In the genomic region with DNA sequence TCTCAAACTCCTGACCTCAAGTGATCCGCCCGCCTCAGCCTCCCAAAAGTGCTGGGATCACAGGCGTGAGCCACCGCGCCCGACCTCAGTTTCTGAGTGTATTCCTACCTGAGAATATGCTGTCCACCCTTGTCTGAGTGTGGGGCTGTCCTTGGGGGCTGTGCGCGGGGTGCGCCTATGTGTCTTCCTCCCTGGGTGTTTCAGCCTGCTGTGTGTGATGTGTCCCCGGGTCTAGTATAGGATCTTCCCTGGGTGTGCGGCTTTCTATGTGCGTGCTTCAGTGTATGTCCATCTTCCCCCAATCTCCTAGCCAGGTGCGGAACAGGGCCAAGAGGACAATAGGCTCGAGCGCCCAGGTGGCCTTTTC, we compare ENCODE assay signal across 9 cellular contexts. TPM values are rescaled to one million over a fixed set of nuclear protein-coding genes. Genes with fewer than 3 reads are reported as not detected.
DNase-seq lines count a peak whose midpoint lies in the region; ATAC-seq and TF ChIP-seq lines count a peak whose summit lies in the region.
"Had no signal": no experiment of that assay in that cellular context is flagged by ENCODE, and none has a peak within 500 bp of the region (broad histone marks: within the 10 kb centered on the region; RNA-seq: fewer than 3 reads in every experiment).

No MANE protein-coding gene starts in this region.

- DNase-seq in BE2C (no peak), esophagus squamous epithelium (lab: John Stamatoyannopoulos, UW) (no peak), osteocyte (ENCODE audit: extremely low spot score, unreplicated experiment) (no peak), T-helper 1 cell (no peak), NCI-H2107 (lab: John Stamatoyannopoulos, UW) (no peak), NCI-H1092 (lab: John Stamatoyannopoulos, UW) (no peak)
- DNase-seq: erythroblast had no signal

- H3K27ac ChIP-seq in OCI-LY1 (ENCODE audit: low read depth, low read length, poor library complexity, severe bottlenecking) (peak overlapping the region; percentile 44), esophagus squamous epithelium (peak overlapping the region; percentile 74 to 87 (median 82))

- H3K79me2 ChIP-seq in OCI-LY1 (ENCODE audit: insufficient read depth, low read length): no peaks in the 10 kb centered on the region

- H3F3A ChIP-seq in OCI-LY1 (ENCODE audit: insufficient read depth, low read length): peaks cover 6% of the 10 kb centered on the region; the same call in 1 of the 2 replicates

- no peaks in the 10 kb centered on the region for H4K20me1 ChIP-seq in OCI-LY1 (ENCODE audit: insufficient read depth, low read length)

- peaks cover 49% of the 10 kb centered on the region for H3K4me1 Mint-ChIP-seq in osteocyte (ENCODE audit: unreplicated experiment)

- peaks cover 7% of the 10 kb centered on the region for H3K4me1 ChIP-seq in BE2C
- H3K4me1 ChIP-seq in OCI-LY1 (ENCODE audit: insufficient read depth, low read length, severe bottlenecking): peaks cover 30% of the 10 kb centered on the region
- peaks cover 10 to 51% (median 22%) of the 10 kb centered on the region in 3 donors for H3K4me1 ChIP-seq in esophagus squamous epithelium

- intact Hi-C loops in esophagus squamous epithelium (cut with DNase I): no loop called here

- no peaks in the 10 kb centered on the region for H3K36me3 Mint-ChIP-seq in osteocyte (ENCODE audit: unreplicated experiment)

- no peaks in the 10 kb centered on the region for H3K27me3 Mint-ChIP-seq in osteocyte (ENCODE audit: unreplicated experiment)

- H3K9me2 ChIP-seq in OCI-LY1 (ENCODE audit: low read depth, low read length): no peaks in the 10 kb centered on the region

- no peaks in the 10 kb centered on the region for H3K27me3 ChIP-seq in BE2C
- no peaks in the 10 kb centered on the region for H3K27me3 ChIP-seq in OCI-LY1 (ENCODE audit: insufficient read depth, low read length)
- peaks cover 0 to 16% (median 0%) of the 10 kb centered on the region in 4 donors for H3K27me3 ChIP-seq in esophagus squamous epithelium

- H3K4me3 ChIP-seq in BE2C (ENCODE audit: low read depth, low read length) (peak overlapping the region; percentile 16; the same call in 1 of the 2 replicates), OCI-LY1 (ENCODE audit: low read depth, low read length, poor library complexity, severe bottlenecking) (peak overlapping the region; percentile 58), esophagus squamous epithelium (peak overlapping the region; percentile 35 to 70 (median 56))

- H3K27ac Mint-ChIP-seq in osteocyte (ENCODE audit: unreplicated experiment): peak overlapping the region; percentile 59

- no peaks in the 10 kb centered on the region for H3K9me3 ChIP-seq in BE2C
- no peaks in the 10 kb centered on the region for H3K9me3 ChIP-seq in OCI-LY1 (ENCODE audit: low read length)
- H3K9me3 ChIP-seq in esophagus squamous epithelium: no peaks in the 10 kb centered on the region

- no peak for TF ChIP-seq POLR2A in esophagus squamous epithelium (IDR thresholded peaks at IDR 0.05)

- no peak for ATAC-seq in HG02840 (IDR thresholded peaks at IDR 0.05; ENCODE audit: low FRiP score, unreplicated experiment)

- H3K9me3 Mint-ChIP-seq in osteocyte (ENCODE audit: unreplicated experiment): no peaks in the 10 kb centered on the region

- H2AFZ ChIP-seq in OCI-LY1 (ENCODE audit: low read length): no peak overlapping the region

- peak overlapping the region; percentile 83 for H3K4me2 ChIP-seq in OCI-LY1 (ENCODE audit: low read length)

- WGBS in esophagus squamous epithelium, 2 donors: 59 to 79% methylated on average over 10 to 12 of the region's 15 CpGs

- H3K4me3 Mint-ChIP-seq in osteocyte (ENCODE audit: unreplicated experiment): peak overlapping the region; percentile 52

- TF ChIP-seq CTCF in BE2C (IDR thresholded peaks at IDR 0.05; ENCODE audit: low read depth, low read length): no peak
- no peak for TF ChIP-seq CTCF in OCI-LY1 (IDR thresholded peaks at IDR 0.05; ENCODE audit: low read length)
- no peak for TF ChIP-seq CTCF in esophagus squamous epithelium (IDR thresholded peaks at IDR 0.05)
- TF ChIP-seq CTCF in osteocyte (IDR thresholded peaks at IDR 0.05): no peak

- H3K9ac ChIP-seq in OCI-LY1 (ENCODE audit: low read length): peak overlapping the region; percentile 61

- H3K36me3 ChIP-seq in BE2C (no peaks in the 10 kb centered on the region), OCI-LY1 (ENCODE audit: insufficient read depth, low read length) (no peaks in the 10 kb centered on the region), esophagus squamous epithelium (no peaks in the 10 kb centered on the region)

RNA-seq across cellular contexts. Expression of gene ID3, which starts 8.3 kb away (rescaled TPM):
- polyA plus RNA-seq in BE2C (2012; ENCODE audit: insufficient read depth, insufficient read length, low read depth): 63.3 TPM
- total RNA-seq in esophagus squamous epithelium (10 to 100 TPM; 12.6 to 62.9 (median 37.5) TPM), osteocyte (73.5 and 86.9 TPM in 2 replicates)

RNA-seq across cellular contexts. Expression of gene E2F2, which starts 36.6 kb away (rescaled TPM):
- 0.73 TPM for polyA plus RNA-seq in BE2C (2012; ENCODE audit: insufficient read depth, insufficient read length, low read depth)
- total RNA-seq in esophagus squamous epithelium: 10 to 100 TPM; 10.1 to 16.9 (median 11.8) TPM
- total RNA-seq in osteocyte: 1.3 TPM in 2 replicates
